In the genomic region with DNA sequence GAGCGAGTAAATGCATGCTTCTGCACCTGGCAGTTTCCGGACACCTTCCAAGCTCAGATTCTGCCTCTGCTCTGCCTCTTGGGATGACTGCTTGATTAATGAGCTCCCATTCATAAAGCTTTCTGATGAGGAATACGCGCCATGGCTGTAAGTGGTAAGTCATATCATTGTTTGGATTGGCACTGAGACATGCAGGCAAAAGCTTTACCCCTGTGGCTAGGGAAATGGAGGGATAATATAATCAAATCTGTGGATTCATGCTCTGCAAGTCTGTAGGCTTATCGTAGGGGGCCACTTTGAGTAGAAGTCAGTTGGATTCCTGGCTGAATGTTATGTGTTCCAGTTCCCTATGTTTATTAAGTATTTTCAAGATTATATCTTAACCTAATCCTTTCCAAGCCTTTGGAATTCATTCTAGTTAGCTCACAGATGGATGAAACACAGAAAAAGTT, we compare ENCODE assay signal across 17 cellular contexts.
A peak's percentile ranks its signal among the peaks of the same experiment; 100 is the strongest.
DNase-seq lines count a peak whose midpoint lies in the region; ATAC-seq and TF ChIP-seq lines count a peak whose summit lies in the region.
"Had no signal": no experiment of that assay in that cellular context is flagged by ENCODE, and none has a peak within 500 bp of the region (broad histone marks: within the 10 kb centered on the region; RNA-seq: fewer than 3 reads in every experiment).

No MANE protein-coding gene starts in this region.

- peak; percentile 55 for DNase-seq in Caki2 (ENCODE audit: low read depth)
- DNase-seq in NCI-H187 treated with DMSO at 0.1 percent for 48 hours (lab: John Stamatoyannopoulos, UW), result peak; percentile 73
- DNase-seq in NCI-H69 (lab: John Stamatoyannopoulos, UW), result peak; percentile 100
- peak; percentile 51 to 88 for DNase-seq in fibroblast of lung (ENCODE audit: low read depth in 2 of 2)
- no peak for DNase-seq in T-cell
- no peak for DNase-seq in Calu3
- DNase-seq in activated CD4-positive, CD25-positive, alpha-beta regulatory T cell treated with anti-CD3 and anti-CD28 coated beads, Interleukin-2, amount 50 U/mL, for 72 hours, result no peak
- DNase-seq: activated CD4-positive, alpha-beta T cell treated with anti-CD3 and anti-CD28 coated beads, Interleukin-2, amount 10 ng/mL, durations not matched to agents 7 days and 5 days; body of pancreas; DMS 273 treated with DMSO at 0.1 percent for 48 hours; Karpas-422; kidney glomerular epithelial cell; stimulated activated CD4-positive, alpha-beta T cell treated with anti-CD3 and anti-CD28 coated beads, Interleukin-1b, Interleukin-23, amount 100 ng/mL, for 48 hours; T-helper 1 cell had no signal

- H3K27ac ChIP-seq in fibroblast of lung (ENCODE audit: insufficient read depth, low read length), result no peak overlapping the region
- H3K27ac ChIP-seq: body of pancreas had no signal

- POLR2A ChIA-PET in T-cell (lab: Charles Lee), result no interaction called here

- no peaks in the 10 kb centered on the region for H3K27me3 ChIP-seq in fibroblast of lung (ENCODE audit: control insufficient read depth, insufficient read depth, low read length)
- H3K27me3 ChIP-seq: body of pancreas had no signal

- H3K4me1 ChIP-seq in fibroblast of lung (ENCODE audit: control insufficient read depth, extremely low read depth, insufficient read depth, low read length), result no peaks in the 10 kb centered on the region
- H3K4me1 ChIP-seq: body of pancreas had no signal

- intact Hi-C loops in Calu3 (cut with micrococcal nuclease; ENCODE audit: unreplicated experiment), result no loop called here

- H3K27ac Mint-ChIP-seq in T-cell (no peak overlapping the region), Calu3 (ENCODE audit: unreplicated experiment) (no peak overlapping the region)
- H3K27ac Mint-ChIP-seq: activated CD4-positive, alpha-beta T cell treated with anti-CD3 and anti-CD28 coated beads, Interleukin-2, amount 10 ng/mL, durations not matched to agents 7 days and 5 days; activated T-helper 1 cell treated with anti-CD3 and anti-CD28 coated beads, Interleukin-12 subunit alpha, Interleukin-12 subunit beta, Interleukin-2, Interleukin-4 antibody, amounts not matched to agents 30 ng/mL and 10 ng/mL and 1 ng/mL, durations not matched to agents 14 hours and 24 hours and 36 hours; type B pancreatic cell had no signal

- CTCF ChIA-PET in T-cell (lab: Charles Lee), result no interaction called here
- CTCF ChIA-PET in Calu3 (lab: Charles Lee), result no interaction called here

- H3K36me3 ChIP-seq in fibroblast of lung (ENCODE audit: control insufficient read depth, insufficient read depth, low read length), result no peaks in the 10 kb centered on the region

- no peak overlapping the region for H2AFZ ChIP-seq in fibroblast of lung (ENCODE audit: low read length)

- no peaks in the 10 kb centered on the region for H4K20me1 ChIP-seq in fibroblast of lung (ENCODE audit: control insufficient read depth, extremely low read depth, insufficient read depth, low read length)

- H3K4me3 Mint-ChIP-seq in T-cell (no peak overlapping the region), Calu3 (ENCODE audit: low read depth, unreplicated experiment) (no peak overlapping the region)
- H3K4me3 Mint-ChIP-seq: activated CD4-positive, alpha-beta T cell treated with anti-CD3 and anti-CD28 coated beads, Interleukin-2, amount 10 ng/mL, durations not matched to agents 7 days and 5 days; activated T-helper 1 cell treated with anti-CD3 and anti-CD28 coated beads, Interleukin-12 subunit alpha, Interleukin-12 subunit beta, Interleukin-2, Interleukin-4 antibody, amounts not matched to agents 30 ng/mL and 10 ng/mL and 1 ng/mL, durations not matched to agents 14 hours and 24 hours and 36 hours; type B pancreatic cell had no signal

- H3K4me2 ChIP-seq in fibroblast of lung (ENCODE audit: extremely low read depth, insufficient read depth, low read length), result no peak overlapping the region

- H3K9me3 ChIP-seq in fibroblast of lung (ENCODE audit: control insufficient read depth, insufficient read depth, low read depth, low read length), result no peaks in the 10 kb centered on the region
- H3K9me3 ChIP-seq: body of pancreas had no signal

- H3K36me3 Mint-ChIP-seq in T-cell (no peaks in the 10 kb centered on the region), Calu3 (ENCODE audit: insufficient read depth, unreplicated experiment) (no peaks in the 10 kb centered on the region)
- H3K36me3 Mint-ChIP-seq: type B pancreatic cell had no signal

- H3K27me3 Mint-ChIP-seq in T-cell (no peaks in the 10 kb centered on the region), Calu3 (ENCODE audit: unreplicated experiment) (no peaks in the 10 kb centered on the region)
- H3K27me3 Mint-ChIP-seq: activated CD4-positive, alpha-beta T cell treated with anti-CD3 and anti-CD28 coated beads, Interleukin-2, amount 10 ng/mL, durations not matched to agents 7 days and 5 days; type B pancreatic cell had no signal

- no peaks in the 10 kb centered on the region for H3K4me1 Mint-ChIP-seq in T-cell
- H3K4me1 Mint-ChIP-seq in Calu3 (ENCODE audit: low read depth, unreplicated experiment), result no peaks in the 10 kb centered on the region
- H3K4me1 Mint-ChIP-seq: activated CD4-positive, alpha-beta T cell treated with anti-CD3 and anti-CD28 coated beads, Interleukin-2, amount 10 ng/mL, durations not matched to agents 7 days and 5 days had no signal

- H3K9ac ChIP-seq in fibroblast of lung (ENCODE audit: insufficient read depth, low read length), result no peak overlapping the region

- H3K9me3 Mint-ChIP-seq in T-cell (peaks cover 3 to 10% (median 6%) of the 10 kb centered on the region in 3 donors), Calu3 (ENCODE audit: low read depth, unreplicated experiment) (no peaks in the 10 kb centered on the region)
- H3K9me3 Mint-ChIP-seq: activated CD4-positive, alpha-beta T cell treated with anti-CD3 and anti-CD28 coated beads, Interleukin-2, amount 10 ng/mL, durations not matched to agents 7 days and 5 days; activated T-helper 1 cell treated with anti-CD3 and anti-CD28 coated beads, Interleukin-12 subunit alpha, Interleukin-12 subunit beta, Interleukin-2, Interleukin-4 antibody, amounts not matched to agents 30 ng/mL and 10 ng/mL and 1 ng/mL, durations not matched to agents 14 hours and 24 hours and 36 hours; type B pancreatic cell had no signal

- H3K4me3 ChIP-seq in fibroblast of lung (replicated peaks in 1 of 4; ENCODE audit: control extremely low read depth in 1 of 4, insufficient read depth in 1 of 4, low read depth in 3 of 4, low read length in 4 of 4), result no peak overlapping the region
- H3K4me3 ChIP-seq: body of pancreas had no signal

- no TSS peak for BruUV-seq in Calu3 (replicated peaks; lab: Mats Ljungman, UMichigan)

- no peaks in the 10 kb centered on the region for H3K79me2 ChIP-seq in fibroblast of lung (ENCODE audit: control insufficient read depth, insufficient read depth, low read length)

- in situ Hi-C loops in Caki2 (cut with HindIII; ENCODE audit: low pct_unique_long_range_greater_than_20kb, low sequenced_read_pairs), result no loop called here

- ATAC-seq in HG03354 (IDR thresholded peaks at IDR 0.05; ENCODE audit: poor library complexity, severe bottlenecking, unreplicated experiment), result no peak
- no peak for ATAC-seq in T-cell (replicated peaks in 1 of 4)
- ATAC-seq: body of pancreas had no signal

- TF ChIP-seq CTCF in fibroblast of lung (conservative IDR thresholded peaks at IDR 0.05 in 1 of 2, IDR thresholded peaks at IDR 0.05 in 1 of 2; ENCODE audit: low read depth in 1 of 2, low read length in 2 of 2) (no peak), Calu3 (IDR thresholded peaks at IDR 0.05; ENCODE audit: unreplicated experiment) (no peak)

Comparison
In these comparisons a context has a peak if more than half of its experiments do, and no peak if none do; other contexts are left out.
1. DNase-seq: peak in Caki2 (single experiment), NCI-H187 treated with DMSO at 0.1 percent for 48 hours (single experiment), NCI-H69 (single experiment) and fibroblast of lung (2 of 2); none in T-cell (0 of 34), Calu3 (single experiment) and activated CD4-positive, CD25-positive, alpha-beta regulatory T cell treated with anti-CD3 and anti-CD28 coated beads, Interleukin-2, amount 50 U/mL, for 72 hours (single experiment).